Comparison of ENCODE assay signal across 1 cellular context in the genomic region with DNA sequence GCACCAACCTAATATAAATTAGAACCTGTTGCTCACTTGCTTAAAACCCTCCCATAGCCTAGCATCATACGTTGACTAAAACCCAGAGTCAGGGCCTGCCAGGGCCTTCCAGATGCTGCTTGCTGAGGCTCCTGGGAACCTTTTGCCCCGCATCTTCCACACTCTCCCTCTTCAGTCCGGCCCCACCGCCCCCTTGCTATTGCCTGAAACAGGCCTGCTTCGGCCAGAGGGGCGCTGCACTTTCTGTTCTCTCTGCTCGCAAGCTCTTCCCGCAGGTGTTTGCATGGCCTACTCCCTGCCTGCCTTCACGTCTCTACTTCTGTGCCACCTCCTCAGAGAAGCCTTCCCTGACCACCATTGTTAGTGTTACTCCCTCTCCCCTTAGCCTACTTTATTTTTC.
TF ChIP-seq lines count a peak whose summit lies in the region.

No MANE protein-coding gene starts in this region.

TF ChIP-seq in H1, 55 proteins besides CTCF, POLR2A, EP300 and RAD21:
- TF ChIP-seq TEAD4 (IDR thresholded peaks at IDR 0.05; ENCODE audit: low read depth, low read length) = no peak
- TF ChIP-seq, protein P1, sequence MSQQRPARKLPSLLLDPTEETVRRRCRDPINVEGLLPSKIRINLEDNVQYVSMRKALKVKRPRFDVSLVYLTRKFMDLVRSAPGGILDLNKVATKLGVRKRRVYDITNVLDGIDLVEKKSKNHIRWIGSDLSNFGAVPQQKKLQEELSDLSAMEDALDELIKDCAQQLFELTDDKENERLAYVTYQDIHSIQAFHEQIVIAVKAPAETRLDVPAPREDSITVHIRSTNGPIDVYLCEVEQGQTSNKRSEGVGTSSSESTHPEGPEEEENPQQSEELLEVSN (IDR thresholded peaks at IDR 0.05) = no peak
- no peak for TF ChIP-seq YY1 (IDR thresholded peaks at IDR 0.05; ENCODE audit: low read depth, low read length)
- TF ChIP-seq RNF2 (IDR thresholded peaks at IDR 0.05; ENCODE audit: borderline replicate concordance, low read depth, low read length, missing control alignments, poor library complexity, severe bottlenecking) = no peak
- TF ChIP-seq JUND (IDR thresholded peaks at IDR 0.05; ENCODE audit: low read length) = no peak
- TF ChIP-seq CTBP2 (IDR thresholded peaks at IDR 0.05; ENCODE audit: borderline replicate concordance, insufficient read depth, insufficient read length, low read length) = no peak
- no peak for TF ChIP-seq POLR2AphosphoS5 (IDR thresholded peaks at IDR 0.05; ENCODE audit: low read depth, low read length)
- no peak for TF ChIP-seq TAF7 (optimal IDR thresholded peaks at IDR 0.05; ENCODE audit: borderline replicate concordance, low read depth, low read length)
- TF ChIP-seq SUZ12 (IDR thresholded peaks at IDR 0.05; ENCODE audit: low read length) = no peak
- TF ChIP-seq HDAC6 (IDR thresholded peaks at IDR 0.05; ENCODE audit: low read depth, low read length) = no peak
- no peak for TF ChIP-seq PHF8 (conservative IDR thresholded peaks at IDR 0.05; ENCODE audit: low read depth, low read length)
- no peak for TF ChIP-seq EZH2 (IDR thresholded peaks at IDR 0.05; ENCODE audit: low read depth, low read length, severe bottlenecking)
